ENCODE assay signal across 8 cellular contexts in genomic region chr1:203325004-203325417, GRCh38. TPM values are rescaled to one million over a fixed set of nuclear protein-coding genes. Genes with fewer than 3 reads are reported as not detected.
DNase-seq lines count a peak whose midpoint lies in the region; ATAC-seq and TF ChIP-seq lines count a peak whose summit lies in the region.

No MANE protein-coding gene starts in this region.

- no peaks in the 10 kb centered on the region for H3K27me3 ChIP-seq in tibial artery

- H3K9me3 ChIP-seq in tibial artery, result no peaks in the 10 kb centered on the region

- no peak overlapping the region for H3K4me3 ChIP-seq in tibial artery

- intact Hi-C loops in tibial artery (cut with DNase I; ENCODE audit: low total_unique reads), result loop anchor here (5.0 kb wide), 1 partner anchor 288 kb away; no protein-coding TSS in a partner anchor

- H3K27ac ChIP-seq in tibial artery, result peak overlapping the region; percentile 19 to 29

- no peaks in the 10 kb centered on the region for H3K36me3 ChIP-seq in tibial artery

- no peak for TF ChIP-seq CTCF in tibial artery (IDR thresholded peaks at IDR 0.05)

- peak; percentile 73 for TF ChIP-seq POLR2A in GM15510 (IDR thresholded peaks at IDR 0.05; ENCODE audit: borderline replicate concordance, extremely low read depth, insufficient read length)

- peak; percentile 32 for ATAC-seq in HG02588 (IDR thresholded peaks at IDR 0.05; ENCODE audit: unreplicated experiment)

- peaks cover 0 to 72% (median 29%) of the 10 kb centered on the region in 4 donors for H3K4me1 ChIP-seq in tibial artery

- peak; percentile 89 for DNase-seq in NCI-H345 (lab: John Stamatoyannopoulos, UW)
- DNase-seq in activated T-helper 1 cell treated with Interleukin-2 at 50 U/mL for 16 hours (ENCODE audit: low read depth), result peak; percentile 44
- peak; percentile 84 for DNase-seq in left kidney (ENCODE audit: low read depth, low spot score)
- no peak for DNase-seq in tibial artery
- DNase-seq in cerebellum (ENCODE audit: low spot score), result no peak
- no peak for DNase-seq in NCI-H226

RNA-seq across cellular contexts. Expression of gene BTG2, which starts 19.7 kb away (rescaled TPM):
- 17.4 TPM for total RNA-seq in cerebellum

RNA-seq across cellular contexts. Expression of gene FMOD, which starts 25.9 kb away (rescaled TPM):
- 1.6 TPM for total RNA-seq in cerebellum

Comparison
In these comparisons a context has a peak if more than half of its experiments do, and no peak if none do; other contexts are left out.
1. DNase-seq: peak in NCI-H345 (single experiment), activated T-helper 1 cell treated with Interleukin-2 at 50 U/mL for 16 hours (single experiment) and left kidney (single experiment); none in tibial artery (0 of 2), cerebellum (single experiment) and NCI-H226 (single experiment).